Comparison of ENCODE assay signal across 8 cellular contexts in genomic region chr12:88993655-88994054, GRCh38.
DNase-seq lines count a peak whose midpoint lies in the region; ATAC-seq and TF ChIP-seq lines count a peak whose summit lies in the region.

No MANE protein-coding gene starts in this region.

- peak; percentile 76 for TF ChIP-seq CTCF in mesothelial cell of epicardium (IDR thresholded peaks at IDR 0.05; ENCODE audit: unreplicated experiment)

- no peaks in the 10 kb centered on the region for H3K9me3 Mint-ChIP-seq in mesothelial cell of epicardium

- H3K4me3 Mint-ChIP-seq in mesothelial cell of epicardium: no peak overlapping the region

- peak; percentile 66 for ATAC-seq in HG03342 (IDR thresholded peaks at IDR 0.05; ENCODE audit: unreplicated experiment)
- no peak for ATAC-seq in GM21723 (IDR thresholded peaks at IDR 0.05; ENCODE audit: unreplicated experiment)
- no peak for ATAC-seq in HG03280 (IDR thresholded peaks at IDR 0.05; ENCODE audit: unreplicated experiment)

- H3K27ac Mint-ChIP-seq in mesothelial cell of epicardium: no peak overlapping the region

- DNase-seq in DMS53 treated with DMSO at 0.1 percent for 48 hours (lab: John Stamatoyannopoulos, UW; ENCODE audit: unreplicated experiment) (peak; percentile 70), NCI-H526 (lab: John Stamatoyannopoulos, UW) (peak; percentile 62 to 70), cerebellum (ENCODE audit: low spot score) (peak; percentile 5), mesothelial cell of epicardium (ENCODE audit: low spot score in 2 of 2, unreplicated experiment in 2 of 2) (no peak)
- DNase-seq in activated CD8-positive, alpha-beta memory T cell treated with anti-CD3 and anti-CD28 coated beads for 24 hours: no peak

- H3K4me1 Mint-ChIP-seq in mesothelial cell of epicardium: peaks cover 9% of the 10 kb centered on the region

- H3K27me3 Mint-ChIP-seq in mesothelial cell of epicardium (ENCODE audit: low read depth): no peaks in the 10 kb centered on the region

- no peaks in the 10 kb centered on the region for H3K36me3 Mint-ChIP-seq in mesothelial cell of epicardium

Comparison
In these comparisons a context has a peak if more than half of its experiments do, and no peak if none do; other contexts are left out.
1. DNase-seq: peak in DMS53 treated with DMSO at 0.1 percent for 48 hours (single experiment), NCI-H526 (2 of 2) and cerebellum (single experiment); none in mesothelial cell of epicardium (0 of 2) and activated CD8-positive, alpha-beta memory T cell treated with anti-CD3 and anti-CD28 coated beads for 24 hours (single experiment).